Comparison of ENCODE assay signal across 1 cellular context in genomic region chr19:14005381-14006084, GRCh38.
TF ChIP-seq lines count a peak whose summit lies in the region.

No MANE protein-coding gene starts in this region.

TF ChIP-seq in K562, 482 proteins besides CTCF, POLR2A, EP300 and RAD21 (continues in another document):
- TF ChIP-seq ZNF311 (CRISPR knock-in tag; IDR thresholded peaks at IDR 0.05): no peak
- TF ChIP-seq YY1 (IDR thresholded peaks at IDR 0.05; ENCODE audit: borderline replicate concordance in 1 of 3, control insufficient read depth in 1 of 3, extremely low read depth in 1 of 3, insufficient read depth in 3 of 3, insufficient read length in 1 of 3, insufficient replicate concordance in 2 of 3, low read depth in 1 of 3, low read length in 2 of 3): peak in 2 of 3 experiments; percentile 60 to 88
- no peak for TF ChIP-seq ZNF511 (CRISPR knock-in tag; IDR thresholded peaks at IDR 0.05)
- TF ChIP-seq ELK1 (CRISPR knock-in tag; IDR thresholded peaks at IDR 0.05): no peak
- peak; percentile 53; the same call in 1 of the 2 replicates for TF ChIP-seq LEF1 (IDR thresholded peaks at IDR 0.05)
- no peak for TF ChIP-seq GTF3C2 (IDR thresholded peaks at IDR 0.05; ENCODE audit: borderline replicate concordance, extremely low read depth, insufficient read length)
- TF ChIP-seq PPARD (CRISPR knock-in tag; IDR thresholded peaks at IDR 0.05): no peak
- TF ChIP-seq ZNF318 (IDR thresholded peaks at IDR 0.05; ENCODE audit: borderline replicate concordance in 1 of 2, low read depth in 1 of 2): no peak; a peak in 1 of 4 replicates
- 0 out of 2 replicates have a peak, but pooled peaks have one; percentile 11 for TF ChIP-seq IRF9 (tag; IDR thresholded peaks at IDR 0.05)
- no peak for TF ChIP-seq HBP1 (CRISPR knock-in tag; IDR thresholded peaks at IDR 0.05)
- TF ChIP-seq MLLT1 (IDR thresholded peaks at IDR 0.05): 0 out of 4 replicates have a peak, but pooled peaks have one; percentile 31 to 58
- peak; percentile 100 for TF ChIP-seq BCOR (IDR thresholded peaks at IDR 0.05)
- 0 out of 2 replicates have a peak, but pooled peaks have one; percentile 39 for TF ChIP-seq ETV5 (CRISPR knock-in tag; IDR thresholded peaks at IDR 0.05; ENCODE audit: low read depth)
- no peak for TF ChIP-seq TEAD2 (tag; IDR thresholded peaks at IDR 0.05)
- no peak for TF ChIP-seq KAT7 (CRISPR knock-in tag; IDR thresholded peaks at IDR 0.05; ENCODE audit: borderline replicate concordance)
- no peak for TF ChIP-seq NFE2 (IDR thresholded peaks at IDR 0.05; ENCODE audit: low read depth)
- no peak for TF ChIP-seq SMAD3 (CRISPR knock-in tag; conservative IDR thresholded peaks at IDR 0.05)
- TF ChIP-seq SAP30 (IDR thresholded peaks at IDR 0.05; ENCODE audit: borderline replicate concordance, insufficient read depth, low read depth, low read length, poor library complexity, severe bottlenecking): no peak
- peak; percentile 94 for TF ChIP-seq POLR2G (IDR thresholded peaks at IDR 0.05; ENCODE audit: low read depth, low read length)
- no peak for TF ChIP-seq HNRNPH1 (optimal IDR thresholded peaks at IDR 0.05; ENCODE audit: low read depth, low read length)
- TF ChIP-seq GATAD2B (IDR thresholded peaks at IDR 0.05; ENCODE audit: borderline replicate concordance): no peak
- TF ChIP-seq ZFPM2 (CRISPR knock-in tag; IDR thresholded peaks at IDR 0.05): no peak
- no peak for TF ChIP-seq NRF1 (conservative IDR thresholded peaks at IDR 0.05 in 1 of 2, IDR thresholded peaks at IDR 0.05 in 1 of 2)
- TF ChIP-seq MTA3 (IDR thresholded peaks at IDR 0.05; ENCODE audit: borderline replicate concordance): peak; percentile 90
- no peak for TF ChIP-seq ZNF740 (CRISPR knock-in tag; IDR thresholded peaks at IDR 0.05)
- peak in 1 of 2 experiments; percentile 26; a peak in 1 of 4 replicates for TF ChIP-seq ZNF740 (tag; IDR thresholded peaks at IDR 0.05)
- TF ChIP-seq ZNF589 (CRISPR knock-in tag; IDR thresholded peaks at IDR 0.05; ENCODE audit: low read depth): no peak
- peak; percentile 100 for TF ChIP-seq HDGF (IDR thresholded peaks at IDR 0.05)
- no peak for TF ChIP-seq ZNF184 (CRISPR knock-in tag; IDR thresholded peaks at IDR 0.05)
- TF ChIP-seq ZNF766 (CRISPR knock-in tag; conservative IDR thresholded peaks at IDR 0.05): peak; percentile 70; the same call in 1 of the 2 replicates
- peak; percentile 32; the same call in 1 of the 2 replicates for TF ChIP-seq KLF13 (tag; IDR thresholded peaks at IDR 0.05; ENCODE audit: borderline replicate concordance, low read depth)
- no peak for TF ChIP-seq FOXJ3 (CRISPR knock-in tag; IDR thresholded peaks at IDR 0.05)
- TF ChIP-seq THRAP3 (IDR thresholded peaks at IDR 0.05; ENCODE audit: borderline replicate concordance): no peak
- TF ChIP-seq E2F3 (CRISPR knock-in tag; IDR thresholded peaks at IDR 0.05): no peak
- no peak for TF ChIP-seq TCFL5 (CRISPR knock-in tag; conservative IDR thresholded peaks at IDR 0.05)
- peak in 1 of 3 experiments; percentile 95; a peak in 2 of 6 replicates for TF ChIP-seq ZBTB11 (CRISPR knock-in tag; IDR thresholded peaks at IDR 0.05)
- TF ChIP-seq HLTF (IDR thresholded peaks at IDR 0.05): peak; percentile 60; the same call in 1 of the 2 replicates
- no peak for TF ChIP-seq POLR2AphosphoS2 (IDR thresholded peaks at IDR 0.05; ENCODE audit: low read length)
- TF ChIP-seq CREM (IDR thresholded peaks at IDR 0.05; ENCODE audit: low read depth): peak; percentile 41; the same call in 1 of the 2 replicates
